17 cellular contexts compared by ENCODE assay signal in the genomic region with DNA sequence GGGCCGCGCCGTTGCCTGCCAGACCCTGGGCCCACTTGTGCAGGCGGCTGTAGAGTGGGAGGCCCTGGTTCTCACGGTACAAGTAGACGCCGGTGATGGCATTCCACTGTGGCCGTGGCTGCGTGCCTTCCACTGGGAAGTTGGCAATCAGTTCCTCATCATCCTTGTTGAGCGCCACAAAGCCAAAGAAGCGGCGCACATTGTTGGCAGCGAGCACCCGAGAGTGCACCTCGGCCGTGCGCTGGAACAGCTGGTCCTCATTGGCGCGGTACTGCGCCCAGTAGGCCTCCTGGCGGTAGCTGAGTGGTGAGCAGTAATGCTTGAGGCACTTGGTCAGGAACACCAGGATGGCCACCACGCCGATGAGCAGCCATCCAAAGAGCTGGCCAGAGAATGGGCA. TPM values are rescaled to one million over a fixed set of nuclear protein-coding genes. Genes with fewer than 3 reads are reported as not detected.
DNase-seq lines count a peak whose midpoint lies in the region; ATAC-seq and TF ChIP-seq lines count a peak whose summit lies in the region.
"Had no signal": no experiment of that assay in that cellular context is flagged by ENCODE, and none has a peak within 500 bp of the region (broad histone marks: within the 10 kb centered on the region; RNA-seq: fewer than 3 reads in every experiment).

No MANE protein-coding gene starts in this region.

- TF ChIP-seq POLR2A in adrenal gland (IDR thresholded peaks at IDR 0.05) (no peak), spleen (IDR thresholded peaks at IDR 0.05) (no peak)

- no peak overlapping the region for H3K4me3 ChIP-seq in GM23248
- no peak overlapping the region for H3K4me3 ChIP-seq in adrenal gland
- no peak overlapping the region for H3K4me3 ChIP-seq in spleen
- H3K4me3 ChIP-seq in trophoblast cell (ENCODE audit: low read depth, low read length), result no peak overlapping the region
- H3K4me3 ChIP-seq: prostate gland had no signal

- no peak overlapping the region for H3K14ac ChIP-seq in trophoblast cell (ENCODE audit: low read length)

- H3K9ac ChIP-seq in GM23248 (peak overlapping the region; percentile 75; the same call in 1 of the 2 replicates), trophoblast cell (ENCODE audit: low read length) (no peak overlapping the region)

- H3K36me3 ChIP-seq in GM23248 (ENCODE audit: low read depth) (peaks cover 47% of the 10 kb centered on the region), adrenal gland (replicated peaks in 1 of 2) (peaks cover 0 to 76% of the 10 kb centered on the region in 2 donors), spleen (peaks cover 2 to 84% (median 65%) of the 10 kb centered on the region in 6 donors), trophoblast cell (ENCODE audit: control insufficient read depth in 1 of 2, insufficient read depth in 2 of 2, low read length in 2 of 2) (peaks cover 49 to 63% of the 10 kb centered on the region in 2 experiments)

- no peak overlapping the region for H3K18ac ChIP-seq in trophoblast cell (ENCODE audit: low read length)

- H3K79me2 ChIP-seq in GM23248 (ENCODE audit: insufficient read depth), result peaks cover 62% of the 10 kb centered on the region
- no peaks in the 10 kb centered on the region for H3K79me2 ChIP-seq in trophoblast cell (ENCODE audit: control insufficient read depth, insufficient read depth, low read length, poor library complexity)

- no peak overlapping the region for H2AFZ ChIP-seq in GM23248
- H2AFZ ChIP-seq in trophoblast cell (ENCODE audit: insufficient read depth, low read length, poor library complexity), result no peak overlapping the region

- H3K9me3 ChIP-seq in GM23248 (ENCODE audit: low read depth), result no peaks in the 10 kb centered on the region
- no peaks in the 10 kb centered on the region for H3K9me3 ChIP-seq in adrenal gland (replicated peaks in 1 of 3)
- no peaks in the 10 kb centered on the region for H3K9me3 ChIP-seq in spleen
- peaks cover 2% of the 10 kb centered on the region for H3K9me3 ChIP-seq in trophoblast cell (ENCODE audit: insufficient read depth, low read depth, low read length)
- H3K9me3 ChIP-seq: prostate gland had no signal

- DNase-seq in GM23248, result no peak
- no peak for DNase-seq in adrenal gland
- no peak for DNase-seq in spleen
- no peak for DNase-seq in trophoblast cell
- DNase-seq in DMS 273 treated with DMSO at 0.1 percent for 48 hours (lab: John Stamatoyannopoulos, UW), result no peak
- DNase-seq: activated T-cell treated with anti-CD3 and anti-CD28 coated beads, Interleukin-2, amount 50 U/mL, for 48 hours; effector CD4-positive, alpha-beta T cell; foreskin melanocyte; IMR-90; islet precursor cell; NCI-H1105; NCI-H226; stimulated activated CD4-positive, alpha-beta T cell treated with anti-CD3 and anti-CD28 coated beads, Interleukin-4, amount 100 ng/mL, for 24 hours; stimulated activated naive CD4-positive, alpha-beta T cell treated with Interleukin-2 at 50 U/mL for 16 hours; SW 1271 had no signal

- no peak overlapping the region for H4K91ac ChIP-seq in trophoblast cell (ENCODE audit: low read depth, low read length)

- H3K9me2 ChIP-seq in GM23248 (ENCODE audit: insufficient read depth), result no peaks in the 10 kb centered on the region

- WGBS in GM23248 (ENCODE audit: low coverage in 1 of 2, low lambda C conversion rate in 2 of 2, missing lambda C conversion rate in 2 of 2), 2 experiments, result 85 to 91% methylated on average over 23 of the region's 23 CpGs
- WGBS in adrenal gland, 4 donors, result 87 to 96% (median 96%) methylated on average over 3 to 23 of the region's 23 CpGs
- WGBS in spleen, 5 donors, result 93 to 98% (median 96%) methylated on average over 12 to 23 of the region's 23 CpGs
- WGBS in trophoblast cell (ENCODE audit: extremely low coverage, insufficient coverage, insufficient read length), result no CpG with 5 or more reads among the region's 23 CpGs

- intact Hi-C loops in adrenal gland (cut with DNase I) (no loop called here), spleen (cut with DNase I; ENCODE audit: low total_unique reads) (no loop called here)

- H3K27me3 ChIP-seq in GM23248 (replicated peaks; ENCODE audit: insufficient read depth) (no peaks in the 10 kb centered on the region), adrenal gland (no peaks in the 10 kb centered on the region), spleen (replicated peaks in 1 of 7) (peaks cover 0 to 7% (median 0%) of the 10 kb centered on the region in 7 donors), trophoblast cell (ENCODE audit: insufficient read depth, low read length) (no peaks in the 10 kb centered on the region)

- H4K8ac ChIP-seq in trophoblast cell (ENCODE audit: low read depth, low read length), result no peak overlapping the region

- no peak overlapping the region for H2BK12ac ChIP-seq in trophoblast cell (ENCODE audit: low read length)

- H4K12ac ChIP-seq in trophoblast cell (ENCODE audit: low read depth, low read length), result no peak overlapping the region

- TF ChIP-seq CTCF in adrenal gland (IDR thresholded peaks at IDR 0.05) (no peak), spleen (IDR thresholded peaks at IDR 0.05 in 8 of 11, conservative IDR thresholded peaks at IDR 0.05 in 3 of 11) (no peak)

- H2BK120ac ChIP-seq in trophoblast cell (ENCODE audit: insufficient read depth, low read length, poor library complexity), result no peak overlapping the region

- no peak overlapping the region for H2AK5ac ChIP-seq in trophoblast cell (ENCODE audit: low read length)

- no peak overlapping the region for H3K23ac ChIP-seq in trophoblast cell (ENCODE audit: low read length)

- no peak for ATAC-seq in HG03045 (IDR thresholded peaks at IDR 0.05; ENCODE audit: unreplicated experiment)

- no peaks in the 10 kb centered on the region for H4K20me1 ChIP-seq in GM23248 (ENCODE audit: insufficient read depth)

- H3K79me1 ChIP-seq in trophoblast cell (ENCODE audit: low read length), result peaks cover 5% of the 10 kb centered on the region

- in situ Hi-C loops in GM23248 (cut with MboI), result no loop called here

- no peak overlapping the region for H2BK5ac ChIP-seq in trophoblast cell (ENCODE audit: low read depth, low read length, poor library complexity)

- H3F3A ChIP-seq in GM23248 (ENCODE audit: insufficient read depth), result peaks cover 66% of the 10 kb centered on the region

- H3K4ac ChIP-seq in trophoblast cell (ENCODE audit: low read depth, low read length), result no peak overlapping the region

- H3K4me2 ChIP-seq in GM23248 (ENCODE audit: unreplicated experiment) (no peak overlapping the region), trophoblast cell (ENCODE audit: low read length) (no peak overlapping the region)

- H3K4me1 ChIP-seq in GM23248 (ENCODE audit: insufficient read depth) (peaks cover 48% of the 10 kb centered on the region), adrenal gland (replicated peaks in 1 of 2) (peaks cover 33 to 73% of the 10 kb centered on the region in 2 donors), spleen (peaks cover 47 to 93% (median 81%) of the 10 kb centered on the region in 6 donors), trophoblast cell (ENCODE audit: control insufficient read depth in 1 of 2, insufficient read depth in 2 of 2, low read length in 2 of 2) (peaks cover 6% of the 10 kb centered on the region in 2 experiments)
- H3K4me1 ChIP-seq: prostate gland had no signal

- H3K27ac ChIP-seq in GM23248 (peak overlapping the region; percentile 96), adrenal gland (peak overlapping the region in 4 of 5 donors; percentile 90 to 96 (median 94)), spleen (peak overlapping the region in 6 of 8 donors; percentile 74 to 92 (median 88)), trophoblast cell (ENCODE audit: low read depth, low read length) (no peak overlapping the region)

RNA-seq across cellular contexts. Expression of a gene that starts 5.0 kb away (rescaled TPM):
- total RNA-seq in GM23248 (2014; rRNA removed; shearing (Covaris generic)), result 62.6 and 74.3 TPM in 2 replicates
- polyA plus RNA-seq in GM23248 (2016; fragmentation: Nextera tagmentation; extraction: Ambion mirVana) (78.6 and 80.0 TPM in 2 replicates), adrenal gland (10 to 100 TPM in 2 of 3 donors, 1 to 10 TPM in 1; 9.6 to 33.1 (median 25.3) TPM), spleen (10 to 100 TPM; 12.6 to 40.4 (median 23.3) TPM)
- total RNA-seq in adrenal gland (10 to 100 TPM; 16.6 to 56.8 (median 40.8) TPM), spleen (10 to 100 TPM; 36.8 to 91.6 (median 68.6) TPM)
- polyA plus RNA-seq in trophoblast cell (2013), result 8.8 and 10.1 TPM in 2 replicates

RNA-seq across cellular contexts. Expression of a gene that starts 11.5 kb away (rescaled TPM):
- not detected in 2 replicates for total RNA-seq in GM23248 (2014; rRNA removed; shearing (Covaris generic))
- polyA plus RNA-seq in GM23248 (2016; fragmentation: Nextera tagmentation; extraction: Ambion mirVana), result 0.08 TPM in 1 of 2 replicates, not detected in the other
- not detected for total RNA-seq in adrenal gland
- not detected for polyA plus RNA-seq in adrenal gland
- total RNA-seq in spleen, result under 1 TPM in 1 of 7 donors, not detected in 6; 0.52 TPM
- under 1 TPM in 2 of 3 donors, not detected in 1; 0.04 to 0.10 TPM for polyA plus RNA-seq in spleen
- 0.01 TPM in 1 of 2 replicates, not detected in the other for polyA plus RNA-seq in trophoblast cell (2013)
- total RNA-seq: IMR-90, prostate gland had no signal
- polyA plus RNA-seq: IMR-90 had no signal

RNA-seq across cellular contexts. Expression of a gene that starts 31.9 kb away (rescaled TPM):
- not detected in 2 replicates for total RNA-seq in GM23248 (2014; rRNA removed; shearing (Covaris generic))
- polyA plus RNA-seq in GM23248 (2016; fragmentation: Nextera tagmentation; extraction: Ambion mirVana) (not detected in 2 replicates), adrenal gland (under 1 TPM in 1 of 3 donors, not detected in 2; 0.03 TPM), spleen (under 1 TPM in 1 of 3 donors, not detected in 2; 0.03 TPM)
- total RNA-seq in adrenal gland (not detected), spleen (not detected)
- polyA plus RNA-seq in trophoblast cell (2013), result 0.33 and 0.36 TPM in 2 replicates
- total RNA-seq: IMR-90 had no signal
- polyA plus RNA-seq: IMR-90 had no signal

RNA-seq across cellular contexts. Expression of a gene that starts 46.3 kb away (rescaled TPM):
- 0.63 and 1.1 TPM in 2 replicates for total RNA-seq in GM23248 (2014; rRNA removed; shearing (Covaris generic))
- polyA plus RNA-seq in GM23248 (2016; fragmentation: Nextera tagmentation; extraction: Ambion mirVana) (1.5 TPM in 2 replicates), adrenal gland (10 to 100 TPM in 1 of 3 donors, 1 to 10 TPM in 2; 1.0 to 12.5 (median 2.3) TPM), spleen (1 to 10 TPM in 2 of 3 donors, under 1 TPM in 1; 0.76 to 2.9 (median 1.4) TPM)
- total RNA-seq in adrenal gland (1 to 10 TPM in 3 of 8 donors, under 1 TPM in 2, not detected in 3; 0.18 to 7.7 (median 3.2) TPM), spleen (1 to 10 TPM in 6 of 7 donors, under 1 TPM in 1; 0.43 to 3.6 (median 2.4) TPM)
- polyA plus RNA-seq in trophoblast cell (2013), result 197 and 211 TPM in 2 replicates

RNA-seq across cellular contexts. Expression of a gene that starts 50.8 kb away (rescaled TPM):
- total RNA-seq in GM23248 (2014; rRNA removed; shearing (Covaris generic)), result 25.2 and 26.6 TPM in 2 replicates
- polyA plus RNA-seq in GM23248 (2016; fragmentation: Nextera tagmentation; extraction: Ambion mirVana) (16.0 and 17.5 TPM in 2 replicates), adrenal gland (10 to 100 TPM; 20.4 to 39.7 (median 21.4) TPM), spleen (10 to 100 TPM; 13.9 to 21.2 (median 20.4) TPM)
- total RNA-seq in adrenal gland (10 to 100 TPM; 13.6 to 29.6 (median 21.0) TPM), spleen (10 to 100 TPM; 21.1 to 41.9 (median 25.2) TPM)
- polyA plus RNA-seq in trophoblast cell (2013), result 20.4 and 20.9 TPM in 2 replicates
